ENCODE assay signal across 17 cellular contexts in genomic region chr1:201647094-201647493, GRCh38.
DNase-seq lines count a peak whose midpoint lies in the region; ATAC-seq, FAIRE-seq and TF ChIP-seq lines count a peak whose summit lies in the region.
"Had no signal": no experiment of that assay in that cellular context is flagged by ENCODE, and none has a peak within 500 bp of the region (broad histone marks: within the 10 kb centered on the region; RNA-seq: fewer than 3 reads in every experiment).

No MANE protein-coding gene starts in this region.

- ATAC-seq in A549 (no peak), HG02852 (IDR thresholded peaks at IDR 0.05; ENCODE audit: unreplicated experiment) (no peak)
- ATAC-seq: pancreas; stimulated activated naive CD8-positive, alpha-beta T cell treated with anti-CD3 and anti-CD28 coated beads, Interleukin-15, Interleukin-2, amounts not matched to agents 100 U/mL and 50 U/mL, for 24 hours had no signal

- H2AFZ ChIP-seq in astrocyte (ENCODE audit: low read depth, low read length) (no peak overlapping the region), hepatocyte (no peak overlapping the region)

- H4K20me1 ChIP-seq in astrocyte (ENCODE audit: insufficient read depth, low read length) (peaks cover 58% of the 10 kb centered on the region), hepatocyte (ENCODE audit: insufficient read depth, poor library complexity, severe bottlenecking) (no peaks in the 10 kb centered on the region)

- BruUV-seq in MCF 10A (replicated peaks; lab: Mats Ljungman, UMichigan): no TSS peak

- no peak for TF ChIP-seq EP300 in A549 (IDR thresholded peaks at IDR 0.05)

- peaks cover 9% of the 10 kb centered on the region for H3K36me3 Mint-ChIP-seq in astrocyte (ENCODE audit: low read depth, unreplicated experiment)
- H3K36me3 Mint-ChIP-seq in MCF 10A (ENCODE audit: insufficient read depth, unreplicated experiment): no peaks in the 10 kb centered on the region

- TF ChIP-seq RAD21 in A549 (conservative IDR thresholded peaks at IDR 0.05 in 1 of 2, IDR thresholded peaks at IDR 0.05 in 1 of 2): no peak

- H3K36me3 ChIP-seq in astrocyte (ENCODE audit: insufficient read depth, low read length) (peaks cover 3% of the 10 kb centered on the region), hepatocyte (replicated peaks; ENCODE audit: insufficient read depth, low read depth) (no peaks in the 10 kb centered on the region)
- H3K36me3 ChIP-seq: pancreas, spleen, uterus had no signal

- no peaks in the 10 kb centered on the region for H3K27me3 ChIP-seq in astrocyte (ENCODE audit: insufficient read depth, low read length)
- peaks cover 31% of the 10 kb centered on the region for H3K27me3 ChIP-seq in hepatocyte
- H3K27me3 ChIP-seq: pancreas, uterus had no signal

- H3K4me1 Mint-ChIP-seq in astrocyte (ENCODE audit: low read depth, unreplicated experiment) (peaks cover 22% of the 10 kb centered on the region), MCF 10A (ENCODE audit: insufficient read depth, unreplicated experiment) (peaks cover 15% of the 10 kb centered on the region)

- intact Hi-C loops in MCF 10A (cut with micrococcal nuclease): no loop called here

- no peak overlapping the region for H3K27ac Mint-ChIP-seq in astrocyte (ENCODE audit: unreplicated experiment)
- H3K27ac Mint-ChIP-seq in MCF 10A (ENCODE audit: low read depth, unreplicated experiment): no peak overlapping the region
- H3K27ac Mint-ChIP-seq: dendritic cell treated with granulocyte-macrophage colony-stimulating factor and Interleukin-4, amounts not matched to agents 40 ng/mL and 50 ng/mL, for 4 days had no signal

- H3K9me3 ChIP-seq in A549 (no peaks in the 10 kb centered on the region), astrocyte (ENCODE audit: insufficient read depth, low read depth, low read length) (no peaks in the 10 kb centered on the region), hepatocyte (ENCODE audit: low read depth) (no peaks in the 10 kb centered on the region)
- H3K9me3 ChIP-seq: pancreas, spleen, uterus had no signal

- H3K4me3 Mint-ChIP-seq in astrocyte (ENCODE audit: unreplicated experiment) (peak overlapping the region; percentile 87), MCF 10A (ENCODE audit: unreplicated experiment) (no peak overlapping the region)
- H3K4me3 Mint-ChIP-seq: dendritic cell treated with granulocyte-macrophage colony-stimulating factor and Interleukin-4, amounts not matched to agents 40 ng/mL and 50 ng/mL, for 4 days had no signal

- H3K9me2 ChIP-seq in hepatocyte (replicated peaks; ENCODE audit: insufficient read depth): no peaks in the 10 kb centered on the region

- peaks cover 63% of the 10 kb centered on the region for H3K79me2 ChIP-seq in astrocyte (ENCODE audit: insufficient read depth, low read length)
- H3K79me2 ChIP-seq in hepatocyte: peaks cover 12% of the 10 kb centered on the region

- CTCF ChIA-PET in A549 (lab: Yijun Ruan, JAX): interaction anchor here (0.6 to 13.7 kb wide), 2 partner anchors 88 to 750 kb away, joined by 4 to 105 read pairs; no protein-coding TSS in a partner anchor
- CTCF ChIA-PET in MCF 10A (lab: Yijun Ruan, JAX): interaction anchor here (1.2 kb wide), 1 partner anchor 40 kb away, joined by 3 read pairs; no protein-coding TSS in a partner anchor

- DNase-seq in A549 (ENCODE audit: low read depth in 1 of 2, low spot score in 1 of 2) (no peak), GM10266 (ENCODE audit: extremely low spot score) (peak; percentile 19), astrocyte (ENCODE audit: low read depth) (no peak), hepatocyte (ENCODE audit: low spot score) (no peak), DMS153 (lab: John Stamatoyannopoulos, UW) (no peak), MCF 10A (ENCODE audit: unreplicated experiment) (no peak)
- DNase-seq in activated naive CD4-positive, alpha-beta T cell (lab: John Stamatoyannopoulos, UW): no peak
- DNase-seq: activated CD4-positive, alpha-beta T cell treated with anti-CD3 and anti-CD28 coated beads, Interleukin-2, amount 50 U/mL, for 48 hours; activated T-cell treated with anti-CD3 and anti-CD28 coated beads, Interleukin-2, amount 50 U/mL, for 48 hours; DND-41; NCI-H2171 treated with DMSO at 0.1 percent for 48 hours; pancreas; spleen; stimulated activated naive CD8-positive, alpha-beta T cell treated with anti-CD3 and anti-CD28 coated beads, Interleukin-15, Interleukin-2, amounts not matched to agents 100 U/mL and 50 U/mL, for 24 hours; uterus had no signal

- H3K9me3 Mint-ChIP-seq in astrocyte (ENCODE audit: unreplicated experiment) (no peaks in the 10 kb centered on the region), MCF 10A (ENCODE audit: unreplicated experiment) (peaks cover 9% of the 10 kb centered on the region)

- H3K4me1 ChIP-seq in A549: peaks cover 23% of the 10 kb centered on the region
- H3K4me1 ChIP-seq in astrocyte (ENCODE audit: insufficient read depth, low read length): peaks cover 28% of the 10 kb centered on the region
- H3K4me1 ChIP-seq in hepatocyte (ENCODE audit: insufficient read depth): peaks cover 29% of the 10 kb centered on the region
- H3K4me1 ChIP-seq: uterus had no signal

- H3K4me3 ChIP-seq in A549 (peak overlapping the region; percentile 60; the same call in 1 of the 3 replicates), astrocyte (ENCODE audit: insufficient read depth, low read depth, low read length) (peak overlapping the region; percentile 58), hepatocyte (no peak overlapping the region)

- H3K4me2 ChIP-seq in A549 (peak overlapping the region; percentile 99), astrocyte (ENCODE audit: low read length) (peak overlapping the region; percentile 99), hepatocyte (peak overlapping the region; percentile 94)

- POLR2A ChIA-PET in A549 (lab: Yijun Ruan, JAX): no interaction called here
- POLR2A ChIA-PET in MCF 10A (lab: Yijun Ruan, JAX): interaction anchor here (0.6 kb wide), 1 partner anchor 81 kb away, joined by 3 read pairs; no protein-coding TSS in a partner anchor

- H3K27me3 Mint-ChIP-seq in astrocyte (ENCODE audit: low read depth, unreplicated experiment) (peaks cover 3% of the 10 kb centered on the region), MCF 10A (ENCODE audit: insufficient read depth, unreplicated experiment) (peaks cover 21% of the 10 kb centered on the region)

- FAIRE-seq in A549 (lab: Jason Lieb, UNC) (no peak), astrocyte (lab: Jason Lieb, UNC) (no peak)
- FAIRE-seq: pancreas had no signal

- peak overlapping the region; percentile 86 for H3K9ac ChIP-seq in astrocyte (ENCODE audit: low read length)

- H3K27ac ChIP-seq in A549 (peak overlapping the region in 1 of 2 experiments; percentile 88; a peak in 2 of 6 replicates), astrocyte (ENCODE audit: low read depth, low read length) (no peak overlapping the region), hepatocyte (no peak overlapping the region)
- H3K27ac ChIP-seq: pancreas, spleen had no signal

- TF ChIP-seq CTCF in A549 (IDR thresholded peaks at IDR 0.05): no peak
- TF ChIP-seq CTCF in GM10266 (IDR thresholded peaks at IDR 0.05; ENCODE audit: control insufficient read depth, insufficient read depth, low read depth, missing control alignments): no peak
- no peak for TF ChIP-seq CTCF in astrocyte (IDR thresholded peaks at IDR 0.05; ENCODE audit: insufficient read depth, low read depth, low read length)
- TF ChIP-seq CTCF in hepatocyte (IDR thresholded peaks at IDR 0.05; ENCODE audit: poor library complexity): no peak
- TF ChIP-seq CTCF in MCF 10A (IDR thresholded peaks at IDR 0.05; ENCODE audit: unreplicated experiment): no peak

- no peak for TF ChIP-seq POLR2A in A549 (IDR thresholded peaks at IDR 0.05; ENCODE audit: low read length)

TF ChIP-seq in A549, 52 proteins besides CTCF, POLR2A, EP300 and RAD21:
- no peak for TF ChIP-seq ZFP36 (IDR thresholded peaks at IDR 0.05; ENCODE audit: borderline replicate concordance, partially characterized antibody)
- no peak for TF ChIP-seq JUN (IDR thresholded peaks at IDR 0.05)
- TF ChIP-seq FOSL2 (IDR thresholded peaks at IDR 0.05): no peak
- TF ChIP-seq FOSL2 (CRISPR knock-in tag; IDR thresholded peaks at IDR 0.05): no peak
- TF ChIP-seq KDM5A (IDR thresholded peaks at IDR 0.05): no peak
- TF ChIP-seq RARB (CRISPR knock-in tag; IDR thresholded peaks at IDR 0.05): no peak
- no peak for TF ChIP-seq NFE2L2 (conservative IDR thresholded peaks at IDR 0.05; ENCODE audit: low read length)
- TF ChIP-seq USF2 (IDR thresholded peaks at IDR 0.05): no peak
- no peak for TF ChIP-seq RFX5 (IDR thresholded peaks at IDR 0.05)
- TF ChIP-seq EHF (CRISPR knock-in tag; IDR thresholded peaks at IDR 0.05): no peak
- TF ChIP-seq PHF8 (IDR thresholded peaks at IDR 0.05; ENCODE audit: borderline replicate concordance, low read depth): no peak
- TF ChIP-seq MYC (IDR thresholded peaks at IDR 0.05; ENCODE audit: borderline replicate concordance, low read length): no peak
- no peak for TF ChIP-seq NPAS2 (CRISPR knock-in tag; IDR thresholded peaks at IDR 0.05; ENCODE audit: borderline replicate concordance)
- TF ChIP-seq NR3C1 (IDR thresholded peaks at IDR 0.05): no peak
- no peak for TF ChIP-seq HDAC2 (IDR thresholded peaks at IDR 0.05)
- TF ChIP-seq POLR2AphosphoS2 (conservative IDR thresholded peaks at IDR 0.05; ENCODE audit: low read length): no peak
- TF ChIP-seq PBX3 (IDR thresholded peaks at IDR 0.05): no peak
- no peak for TF ChIP-seq SMC3 (IDR thresholded peaks at IDR 0.05)
- no peak for TF ChIP-seq ZC3H11A (IDR thresholded peaks at IDR 0.05)
